Comparison of ENCODE assay signal across 13 cellular contexts in genomic region chr22:48362736-48363404, GRCh38.
DNase-seq lines count a peak whose midpoint lies in the region; ATAC-seq and TF ChIP-seq lines count a peak whose summit lies in the region.
"Had no signal": no experiment of that assay in that cellular context is flagged by ENCODE, and none has a peak within 500 bp of the region (broad histone marks: within the 10 kb centered on the region; RNA-seq: fewer than 3 reads in every experiment).

No MANE protein-coding gene starts in this region.

- H3K27me3 ChIP-seq in transverse colon = no peaks in the 10 kb centered on the region
- H3K27me3 ChIP-seq: BLaER1 had no signal

- TF ChIP-seq POLR2A in transverse colon (IDR thresholded peaks at IDR 0.05) = no peak

- 66 to 81% methylated on average over 5 to 14 of the region's 15 CpGs for WGBS in transverse colon (ENCODE audit: low coverage in 1 of 2), 2 donors

- no peaks in the 10 kb centered on the region for H3K4me1 ChIP-seq in transverse colon
- H3K4me1 ChIP-seq: BLaER1 had no signal

- H3K4me3 ChIP-seq in transverse colon = no peak overlapping the region
- H3K4me3 ChIP-seq: BLaER1 had no signal

- DNase-seq in activated CD8-positive, alpha-beta memory T cell treated with anti-CD3 and anti-CD28 coated beads, Interleukin-2, amount 50 U/mL, for 4 hours = peak; percentile 6
- no peak for DNase-seq in activated CD8-positive, alpha-beta memory T cell treated with anti-CD3 and anti-CD28 coated beads for 24 hours
- DNase-seq in mesenteric fat pad (ENCODE audit: low spot score) (peak; percentile 55), posterior vena cava (ENCODE audit: low spot score) (peak; percentile 9), transverse colon (peak; percentile 3), GM19240 (ENCODE audit: insufficient read length, low spot score) (no peak), Kasumi-1 (lab: John Stamatoyannopoulos, UW) (no peak)
- DNase-seq: CD8-positive, alpha-beta memory T cell; DMS53; GF-D8 had no signal

- H3K27ac ChIP-seq in transverse colon = no peak overlapping the region
- H3K27ac ChIP-seq: 22Rv1, BLaER1 had no signal

- TF ChIP-seq CTCF in transverse colon (IDR thresholded peaks at IDR 0.05) = no peak

- no peaks in the 10 kb centered on the region for H3K9me3 ChIP-seq in transverse colon
- H3K9me3 ChIP-seq: BLaER1 had no signal

- no peaks in the 10 kb centered on the region for H3K36me3 ChIP-seq in transverse colon
- H3K36me3 ChIP-seq: BLaER1 had no signal

- no peak for TF ChIP-seq EP300 in transverse colon (IDR thresholded peaks at IDR 0.05; ENCODE audit: low read depth)

- ATAC-seq in GM19463 (IDR thresholded peaks at IDR 0.05; ENCODE audit: unreplicated experiment) = no peak

- in situ Hi-C loops in transverse colon (cut with MboI; ENCODE audit: low pct_ligation_motif_present in 1 of 4, low pct_unique_long_range_greater_than_20kb in 1 of 4, low sequenced_read_pairs in 3 of 4) = no loop called here

- intact Hi-C loops in posterior vena cava (cut with DNase I) = no loop called here
- intact Hi-C loops in transverse colon (cut with DNase I; ENCODE audit: low total_unique reads) = no loop called here

Comparison
In these comparisons a context has a peak if more than half of its experiments do, and no peak if none do; other contexts are left out.
1. DNase-seq: peak in activated CD8-positive, alpha-beta memory T cell treated with anti-CD3 and anti-CD28 coated beads, Interleukin-2, amount 50 U/mL, for 4 hours (single experiment), mesenteric fat pad (single experiment), posterior vena cava (single experiment) and transverse colon (single experiment); none in activated CD8-positive, alpha-beta memory T cell treated with anti-CD3 and anti-CD28 coated beads for 24 hours (single experiment), GM19240 (single experiment) and Kasumi-1 (0 of 2).